Comparison of ENCODE assay signal across 12 cellular contexts in genomic region chr3:119357190-119357589, GRCh38.
A peak's percentile ranks its signal among the peaks of the same experiment; 100 is the strongest.
DNase-seq lines count a peak whose midpoint lies in the region; ATAC-seq and TF ChIP-seq lines count a peak whose summit lies in the region.
"Had no signal": no experiment of that assay in that cellular context is flagged by ENCODE, and none has a peak within 500 bp of the region (broad histone marks: within the 10 kb centered on the region; RNA-seq: fewer than 3 reads in every experiment).

No MANE protein-coding gene starts in this region.

- H4K20me1 ChIP-seq in H9 (ENCODE audit: control insufficient read depth, insufficient read depth, insufficient read length), result no peaks in the 10 kb centered on the region

- ATAC-seq in activated CD8-positive, alpha-beta memory T cell treated with anti-CD3 and anti-CD28 coated beads, Interleukin-2, amount 10 ng/mL, durations not matched to agents 7 days and 5 days, result no peak

- no peak overlapping the region for H3K18ac ChIP-seq in H9 (ENCODE audit: insufficient read length, low read depth, low read length)
- no peak overlapping the region for H3K18ac ChIP-seq in neuronal stem cell (ENCODE audit: low read length)

- no peak overlapping the region for H2BK12ac ChIP-seq in H9 (ENCODE audit: insufficient read length, low read depth, low read length)
- H2BK12ac ChIP-seq in neuronal stem cell (ENCODE audit: low read length), result no peak overlapping the region

- no peaks in the 10 kb centered on the region for H3K79me2 ChIP-seq in H9 (ENCODE audit: insufficient read depth, low read length)

- H3K9ac ChIP-seq in H9 (ENCODE audit: extremely low read depth, insufficient read length, low read length) (no peak overlapping the region), neuronal stem cell (ENCODE audit: low read depth, low read length, poor library complexity) (no peak overlapping the region)

- H3K4me1 ChIP-seq in H9 (ENCODE audit: insufficient read depth, low read length) (peaks cover 20% of the 10 kb centered on the region), right atrium auricular region (peaks cover 0 to 53% of the 10 kb centered on the region in 2 donors), neuronal stem cell (ENCODE audit: control insufficient read depth in 2 of 2, insufficient read depth in 1 of 2, low read depth in 1 of 2, low read length in 2 of 2) (peaks cover 12 to 24% of the 10 kb centered on the region in 2 donors), suprapubic skin (peaks cover 11% of the 10 kb centered on the region)

- no peak overlapping the region for H2AK5ac ChIP-seq in H9 (ENCODE audit: insufficient read length, low read length)
- no peak overlapping the region for H2AK5ac ChIP-seq in neuronal stem cell (ENCODE audit: low read depth, low read length)

- H3K27me3 Mint-ChIP-seq in H9 (ENCODE audit: low read depth) (no peaks in the 10 kb centered on the region), glutamatergic neuron (ENCODE audit: unreplicated experiment) (no peaks in the 10 kb centered on the region)
- peaks cover 2% of the 10 kb centered on the region for H3K27me3 Mint-ChIP-seq in activated CD8-positive, alpha-beta memory T cell treated with anti-CD3 and anti-CD28 coated beads, Interleukin-2, amount 10 ng/mL, durations not matched to agents 7 days and 5 days
- H3K27me3 Mint-ChIP-seq: activated CD4-positive, alpha-beta memory T cell treated with anti-CD3 and anti-CD28 coated beads for 36 hours; central memory CD8-positive, alpha-beta T cell had no signal

- no peak overlapping the region for H3K23ac ChIP-seq in H9 (ENCODE audit: insufficient read length, low read depth, low read length)
- H3K23ac ChIP-seq in neuronal stem cell (ENCODE audit: low read depth, low read length, poor library complexity), result no peak overlapping the region

- WGBS in H9 (ENCODE audit: extremely low coverage, insufficient read length, low lambda C conversion rate), result no CpG with 5 or more reads among the region's 6 CpGs
- no CpG with 5 or more reads among the region's 6 CpGs for WGBS in neuronal stem cell (ENCODE audit: extremely low coverage in 2 of 2, insufficient read length in 2 of 2, insufficient replicate concordance in 1 of 2), 2 donors
- WGBS in suprapubic skin, result 23% methylated on average over 6 of the region's 6 CpGs

- no peak overlapping the region for H3K4me3 ChIP-seq in right atrium auricular region
- no peak overlapping the region for H3K4me3 ChIP-seq in neuronal stem cell (ENCODE audit: low read length in 2 of 2)
- no peak overlapping the region for H3K4me3 ChIP-seq in suprapubic skin

- H3K9me3 ChIP-seq in H9 (ENCODE audit: control insufficient read depth, low read depth, low read length) (no peaks in the 10 kb centered on the region), right atrium auricular region (no peaks in the 10 kb centered on the region), neuronal stem cell (replicated peaks in 1 of 2; ENCODE audit: control insufficient read depth in 2 of 2, insufficient read depth in 1 of 2, low read depth in 1 of 2, low read length in 2 of 2) (no peaks in the 10 kb centered on the region), suprapubic skin (no peaks in the 10 kb centered on the region)

- H3K4me1 Mint-ChIP-seq in H9 (peaks cover 53 to 56% of the 10 kb centered on the region in 2 experiments), glutamatergic neuron (ENCODE audit: low read depth, unreplicated experiment) (peaks cover 15% of the 10 kb centered on the region)
- H3K4me1 Mint-ChIP-seq in activated CD8-positive, alpha-beta memory T cell treated with anti-CD3 and anti-CD28 coated beads, Interleukin-2, amount 10 ng/mL, durations not matched to agents 7 days and 5 days, result peaks cover 10% of the 10 kb centered on the region

- no peak overlapping the region for H4K5ac ChIP-seq in H9 (ENCODE audit: insufficient read length, low read depth, low read length)

- no peaks in the 10 kb centered on the region for H3K36me3 Mint-ChIP-seq in H9 (ENCODE audit: insufficient read depth in 1 of 3, low read depth in 3 of 3)
- H3K36me3 Mint-ChIP-seq in glutamatergic neuron (ENCODE audit: unreplicated experiment), result no peaks in the 10 kb centered on the region
- no peaks in the 10 kb centered on the region for H3K36me3 Mint-ChIP-seq in activated CD8-positive, alpha-beta memory T cell treated with anti-CD3 and anti-CD28 coated beads, Interleukin-2, amount 10 ng/mL, durations not matched to agents 7 days and 5 days

- H3K79me1 ChIP-seq in H9 (ENCODE audit: insufficient read depth, low read depth, low read length, poor library complexity, severe bottlenecking), result no peaks in the 10 kb centered on the region
- H3K79me1 ChIP-seq in neuronal stem cell (ENCODE audit: low read depth, low read length), result no peaks in the 10 kb centered on the region

- TF ChIP-seq EP300 in suprapubic skin (IDR thresholded peaks at IDR 0.05), result no peak

- CTCF ChIA-PET in activated CD8-positive, alpha-beta memory T cell treated with anti-CD3 and anti-CD28 coated beads, Interleukin-2, amount 10 ng/mL, durations not matched to agents 7 days and 5 days (lab: Charles Lee), result no interaction called here

- H2BK5ac ChIP-seq in H9 (ENCODE audit: insufficient read length, low read length) (no peak overlapping the region), neuronal stem cell (ENCODE audit: low read length) (no peak overlapping the region)

- no peak overlapping the region for H4K8ac ChIP-seq in H9 (replicated peaks; ENCODE audit: insufficient read length, low read depth, low read length)
- no peak overlapping the region for H4K8ac ChIP-seq in neuronal stem cell (ENCODE audit: low read depth, low read length)

- H3K27ac ChIP-seq in H9 (ENCODE audit: insufficient read length, low read depth, low read length), result no peak overlapping the region
- H3K27ac ChIP-seq in right atrium auricular region, result peak overlapping the region; percentile 30 to 39
- H3K27ac ChIP-seq in neuronal stem cell (replicated peaks; ENCODE audit: low read length), result no peak overlapping the region
- no peak overlapping the region for H3K27ac ChIP-seq in suprapubic skin

- H3K23me2 ChIP-seq in H9 (ENCODE audit: insufficient read length, low read depth, low read length, poor library complexity, severe bottlenecking), result no peaks in the 10 kb centered on the region

- DNase-seq in H9 (no peak), amniotic epithelial cell (ENCODE audit: low read depth) (peak; percentile 52), right atrium auricular region (ENCODE audit: low spot score) (no peak), neuronal stem cell (ENCODE audit: low spot score) (no peak), suprapubic skin (ENCODE audit: low spot score in 2 of 2) (no peak), glutamatergic neuron (no peak), hepatic stellate cell (ENCODE audit: low spot score) (no peak)
- DNase-seq in activated CD8-positive, alpha-beta memory T cell treated with anti-CD3 and anti-CD28 coated beads, Interleukin-2, amount 10 ng/mL, durations not matched to agents 7 days and 5 days, result no peak
- DNase-seq: activated CD4-positive, alpha-beta memory T cell treated with anti-CD3 and anti-CD28 coated beads for 36 hours; activated gamma-delta T cell; posterior cingulate gyrus had no signal

- no peak overlapping the region for H2BK15ac ChIP-seq in H9 (ENCODE audit: low read depth, low read length)
- no peak overlapping the region for H2BK15ac ChIP-seq in neuronal stem cell (ENCODE audit: low read length)

- H3K14ac ChIP-seq in H9 (ENCODE audit: insufficient read depth, low read length) (no peak overlapping the region), neuronal stem cell (ENCODE audit: low read length) (no peak overlapping the region)

- H3K4me3 Mint-ChIP-seq in H9 (no peak overlapping the region), glutamatergic neuron (ENCODE audit: unreplicated experiment) (no peak overlapping the region)
- no peak overlapping the region for H3K4me3 Mint-ChIP-seq in activated CD8-positive, alpha-beta memory T cell treated with anti-CD3 and anti-CD28 coated beads, Interleukin-2, amount 10 ng/mL, durations not matched to agents 7 days and 5 days
- H3K4me3 Mint-ChIP-seq: activated CD4-positive, alpha-beta memory T cell treated with anti-CD3 and anti-CD28 coated beads for 36 hours; central memory CD8-positive, alpha-beta T cell had no signal

- H2BK120ac ChIP-seq in H9 (ENCODE audit: low read depth, low read length, poor library complexity, severe bottlenecking) (no peak overlapping the region), neuronal stem cell (ENCODE audit: low read depth, low read length) (no peak overlapping the region)

- no peak overlapping the region for H3T11ph ChIP-seq in H9 (ENCODE audit: low read length)

- TF ChIP-seq POLR2A in suprapubic skin (IDR thresholded peaks at IDR 0.05), result no peak

- TF ChIP-seq CTCF in H9 (conservative IDR thresholded peaks at IDR 0.05), result no peak
- no peak for TF ChIP-seq CTCF in right atrium auricular region (IDR thresholded peaks at IDR 0.05)
- TF ChIP-seq CTCF in suprapubic skin (IDR thresholded peaks at IDR 0.05), result no peak
- TF ChIP-seq CTCF in glutamatergic neuron (IDR thresholded peaks at IDR 0.05; ENCODE audit: partially characterized antibody, unreplicated experiment), result no peak

- H3K56ac ChIP-seq in H9 (ENCODE audit: insufficient read length, low read depth, low read length), result no peak overlapping the region

- H3K4me2 ChIP-seq in H9 (ENCODE audit: insufficient read depth, insufficient read length, low read length) (no peak overlapping the region), neuronal stem cell (ENCODE audit: insufficient read depth, low read length, poor library complexity, severe bottlenecking) (no peak overlapping the region)

- H3K9me3 Mint-ChIP-seq in H9 (peaks cover 2% of the 10 kb centered on the region in 2 experiments; a peak in 2 of 5 replicates), glutamatergic neuron (ENCODE audit: unreplicated experiment) (peaks cover 2% of the 10 kb centered on the region)
- no peaks in the 10 kb centered on the region for H3K9me3 Mint-ChIP-seq in activated CD8-positive, alpha-beta memory T cell treated with anti-CD3 and anti-CD28 coated beads, Interleukin-2, amount 10 ng/mL, durations not matched to agents 7 days and 5 days (ENCODE audit: low read depth)
- H3K9me3 Mint-ChIP-seq: activated CD4-positive, alpha-beta memory T cell treated with anti-CD3 and anti-CD28 coated beads for 36 hours; central memory CD8-positive, alpha-beta T cell had no signal

- H3K27me3 ChIP-seq in H9 (ENCODE audit: insufficient read depth, low read length) (no peaks in the 10 kb centered on the region), right atrium auricular region (no peaks in the 10 kb centered on the region), neuronal stem cell (ENCODE audit: control insufficient read depth in 3 of 3, insufficient read depth in 3 of 3, low read depth in 1 of 3, low read length in 3 of 3) (no peaks in the 10 kb centered on the region), suprapubic skin (no peaks in the 10 kb centered on the region)

- no peak overlapping the region for H3K4ac ChIP-seq in H9 (ENCODE audit: low read depth, low read length)
- H3K4ac ChIP-seq in neuronal stem cell (ENCODE audit: low read length), result no peak overlapping the region

- H2BK20ac ChIP-seq in H9 (ENCODE audit: low read depth, low read length, poor library complexity, severe bottlenecking), result no peak overlapping the region

- H4K91ac ChIP-seq in H9 (ENCODE audit: insufficient read length, low read depth, low read length), result no peak overlapping the region
- H4K91ac ChIP-seq in neuronal stem cell (ENCODE audit: low read depth, low read length, poor library complexity), result no peak overlapping the region

- H3K36me3 ChIP-seq in right atrium auricular region, result no peaks in the 10 kb centered on the region
- no peaks in the 10 kb centered on the region for H3K36me3 ChIP-seq in neuronal stem cell (replicated peaks in 1 of 2; ENCODE audit: control insufficient read depth in 2 of 2, insufficient read depth in 2 of 2, low read length in 2 of 2)
- H3K36me3 ChIP-seq in suprapubic skin, result no peaks in the 10 kb centered on the region

- H2AFZ ChIP-seq in H9 (ENCODE audit: low read length) (no peak overlapping the region), neuronal stem cell (ENCODE audit: low read length) (peak overlapping the region; percentile 73)

- H3K27ac Mint-ChIP-seq in H9, result peak overlapping the region in 2 of 3 experiments; percentile 0 to 12; a peak in 3 of 7 replicates
- no peak overlapping the region for H3K27ac Mint-ChIP-seq in glutamatergic neuron (ENCODE audit: unreplicated experiment)
- no peak overlapping the region for H3K27ac Mint-ChIP-seq in activated CD8-positive, alpha-beta memory T cell treated with anti-CD3 and anti-CD28 coated beads, Interleukin-2, amount 10 ng/mL, durations not matched to agents 7 days and 5 days
- H3K27ac Mint-ChIP-seq: activated CD4-positive, alpha-beta memory T cell treated with anti-CD3 and anti-CD28 coated beads for 36 hours had no signal

Comparison
In these comparisons a context has a peak if more than half of its experiments do, and no peak if none do; other contexts are left out.
1. H3K27ac ChIP-seq: peak in right atrium auricular region (2 of 2); none in H9 (single experiment), neuronal stem cell (single experiment) and suprapubic skin (single experiment).
2. H3K27ac Mint-ChIP-seq: peak in H9 (2 of 3); none in glutamatergic neuron (single experiment) and activated CD8-positive, alpha-beta memory T cell treated with anti-CD3 and anti-CD28 coated beads, Interleukin-2, amount 10 ng/mL, durations not matched to agents 7 days and 5 days (single experiment).